ENCODE assay signal across 1 cellular context in genomic region chr2:48365476-48365875, GRCh38.
TF ChIP-seq lines count a peak whose summit lies in the region.

No MANE protein-coding gene starts in this region.

TF ChIP-seq in A549, 52 proteins besides CTCF, POLR2A, EP300 and RAD21 (continued from another document):
- TF ChIP-seq HEYL (CRISPR knock-in tag; IDR thresholded peaks at IDR 0.05): no peak
- no peak for TF ChIP-seq FOXS1 (CRISPR knock-in tag; IDR thresholded peaks at IDR 0.05)
- no peak for TF ChIP-seq ATOH8 (CRISPR knock-in tag; IDR thresholded peaks at IDR 0.05; ENCODE audit: low read depth)
